15 cellular contexts compared by ENCODE assay signal in genomic region chr11:1878134-1879031, GRCh38. TPM values are rescaled to one million over a fixed set of nuclear protein-coding genes. Genes with fewer than 3 reads are reported as not detected.
DNase-seq lines count a peak whose midpoint lies in the region; ATAC-seq, FAIRE-seq and TF ChIP-seq lines count a peak whose summit lies in the region.
"Had no signal": no experiment of that assay in that cellular context is flagged by ENCODE, and none has a peak within 500 bp of the region (broad histone marks: within the 10 kb centered on the region; RNA-seq: fewer than 3 reads in every experiment).

No MANE protein-coding gene starts in this region.

- no peak overlapping the region for H3K4me2 ChIP-seq in HepG2 (ENCODE audit: low read depth, low read length)

- POLR2A ChIA-PET in HepG2 (lab: Yijun Ruan, JAX) = no interaction called here
- POLR2A ChIA-PET in GM10248 (lab: Yijun Ruan, JAX) = no interaction called here
- POLR2A ChIA-PET in activated CD4-positive, alpha-beta memory T cell treated with anti-CD3 and anti-CD28 coated beads for 36 hours (lab: Charles Lee) = no interaction called here

- TF ChIP-seq RAD21 in HepG2 (CRISPR knock-in tag; IDR thresholded peaks at IDR 0.05) = no peak

- H3K27ac ChIP-seq in right lobe of liver (no peak overlapping the region), HepG2 (ENCODE audit: extremely low read length, insufficient read depth, low read length) (no peak overlapping the region), psoas muscle (peak overlapping the region; percentile 68)

- H3K79me2 ChIP-seq in HepG2 (ENCODE audit: insufficient read depth, low read length) = no peaks in the 10 kb centered on the region

- CTCF ChIA-PET in HepG2 (lab: Yijun Ruan, JAX; ENCODE audit: low intra/inter-chr PET ratio, low total read pairs) = no interaction called here
- CTCF ChIA-PET in GM10248 (lab: Yijun Ruan, JAX) = interaction anchor here (1.3 to 1.4 kb wide), 2 partner anchors 226 to 273 kb away, joined by 3 read pairs; no protein-coding TSS in a partner anchor
- CTCF ChIA-PET in activated CD4-positive, alpha-beta memory T cell treated with anti-CD3 and anti-CD28 coated beads for 36 hours (lab: Charles Lee) = interaction anchor here (0.6 to 1.7 kb wide), 4 partner anchors 10 to 273 kb away, joined by 3 to 5 read pairs (median 3); no protein-coding TSS in a partner anchor

- H3K9me3 ChIP-seq in right lobe of liver = no peaks in the 10 kb centered on the region
- no peaks in the 10 kb centered on the region for H3K9me3 ChIP-seq in HepG2 (ENCODE audit: low read length)
- H3K9me3 ChIP-seq in psoas muscle = no peaks in the 10 kb centered on the region

- WGBS in right lobe of liver (ENCODE audit: insufficient coverage, low coverage, low lambda C conversion rate, missing lambda C conversion rate) = 90% methylated on average over 8 of the region's 30 CpGs
- WGBS in HepG2 (ENCODE audit: low lambda C conversion rate) = 74% methylated on average over 19 of the region's 30 CpGs
- WGBS in psoas muscle, 3 donors = 68 to 75% (median 70%) methylated on average over 27 to 30 of the region's 30 CpGs

- no peaks in the 10 kb centered on the region for H3K27me3 Mint-ChIP-seq in activated CD4-positive, alpha-beta memory T cell treated with anti-CD3 and anti-CD28 coated beads for 36 hours

- no peak overlapping the region for H3K4me3 ChIP-seq in right lobe of liver
- no peak overlapping the region for H3K4me3 ChIP-seq in HepG2 (replicated peaks in 1 of 3; ENCODE audit: insufficient read depth in 1 of 3, low read depth in 2 of 3, low read length in 3 of 3)
- H3K4me3 ChIP-seq in psoas muscle = no peak overlapping the region

- FAIRE-seq in HepG2 (lab: Jason Lieb, UNC) = no peak
- FAIRE-seq: GM18507, HTR-8/SVneo had no signal

- no peaks in the 10 kb centered on the region for H3K27me3 ChIP-seq in right lobe of liver
- peaks cover 10 to 51% of the 10 kb centered on the region in 2 experiments; a peak in 4 of 5 replicates for H3K27me3 ChIP-seq in HepG2 (ENCODE audit: control insufficient read depth in 1 of 2, insufficient read depth in 2 of 2, low read length in 2 of 2)
- peaks cover 0 to 12% (median 7%) of the 10 kb centered on the region in 3 donors for H3K27me3 ChIP-seq in psoas muscle (ENCODE audit: insufficient read depth in 3 of 3, low read length in 2 of 3)

- peaks cover 5% of the 10 kb centered on the region for H3K4me1 Mint-ChIP-seq in activated CD4-positive, alpha-beta memory T cell treated with anti-CD3 and anti-CD28 coated beads for 36 hours (ENCODE audit: low read depth)

- no peak overlapping the region for H2AFZ ChIP-seq in HepG2 (ENCODE audit: low read length)

- intact Hi-C loops in right lobe of liver (cut with DNase I) (loop anchor here in 1 of 2 donors (10.0 kb wide), 1 partner anchor 266 kb away; no protein-coding TSS in a partner anchor), HepG2 (cut with micrococcal nuclease; ENCODE audit: unreplicated experiment) (loop anchor here (2.0 kb wide), 1 partner anchor 42 kb away; no protein-coding TSS in a partner anchor), left cardiac atrium (cut with DNase I) (no loop called here), psoas muscle (cut with DNase I) (no loop called here)
- intact Hi-C loops in activated CD4-positive, alpha-beta memory T cell treated with anti-CD3 and anti-CD28 coated beads for 36 hours (cut with micrococcal nuclease) = no loop called here

- ATAC-seq in right lobe of liver = no peak
- ATAC-seq in HepG2 = no peak
- no peak for ATAC-seq in left cardiac atrium
- ATAC-seq in psoas muscle = no peak
- no peak for ATAC-seq in GM18517 (IDR thresholded peaks at IDR 0.05; ENCODE audit: unreplicated experiment)

- TF ChIP-seq EP300 in HepG2 (IDR thresholded peaks at IDR 0.05; ENCODE audit: low read depth in 2 of 2, low read length in 2 of 2) (no peak), HepG2 (CRISPR knock-in tag; IDR thresholded peaks at IDR 0.05; ENCODE audit: borderline replicate concordance) (no peak)

- no peaks in the 10 kb centered on the region for H3K36me3 Mint-ChIP-seq in activated CD4-positive, alpha-beta memory T cell treated with anti-CD3 and anti-CD28 coated beads for 36 hours

- no peak overlapping the region for H3K9ac ChIP-seq in HepG2 (ENCODE audit: insufficient read depth, low read depth, low read length)

- H3K27ac Mint-ChIP-seq in activated CD4-positive, alpha-beta memory T cell treated with anti-CD3 and anti-CD28 coated beads for 36 hours = no peak overlapping the region

- H3K36me3 ChIP-seq in right lobe of liver (no peaks in the 10 kb centered on the region), HepG2 (replicated peaks in 1 of 2; ENCODE audit: control insufficient read depth in 1 of 2, insufficient read depth in 2 of 2, low read length in 2 of 2) (no peaks in the 10 kb centered on the region), psoas muscle (ENCODE audit: insufficient read depth in 1 of 2, low read depth in 1 of 2) (no peaks in the 10 kb centered on the region)

- no peaks in the 10 kb centered on the region for H4K20me1 ChIP-seq in HepG2 (ENCODE audit: insufficient read depth, low read length)

- no peak for TF ChIP-seq POLR2A in right lobe of liver (IDR thresholded peaks at IDR 0.05)
- no peak for TF ChIP-seq POLR2A in HepG2 (IDR thresholded peaks at IDR 0.05; ENCODE audit: insufficient read depth in 1 of 2, low read depth in 2 of 2, low read length in 2 of 2)

- TF ChIP-seq CTCF in right lobe of liver (IDR thresholded peaks at IDR 0.05) (no peak), HepG2 (CRISPR knock-in tag; IDR thresholded peaks at IDR 0.05) (no peak), psoas muscle (IDR thresholded peaks at IDR 0.05) (no peak), GM10248 (IDR thresholded peaks at IDR 0.05; ENCODE audit: control extremely low read depth, extremely low read depth, low read depth, missing control alignments) (no peak), GM13976 (IDR thresholded peaks at IDR 0.05; ENCODE audit: borderline replicate concordance, control extremely low read depth, extremely low read depth, insufficient read depth, missing control alignments) (no peak)

- H3K4me1 ChIP-seq in right lobe of liver = no peaks in the 10 kb centered on the region
- peaks cover 32% of the 10 kb centered on the region for H3K4me1 ChIP-seq in HepG2 (ENCODE audit: insufficient read depth, low read length)
- H3K4me1 ChIP-seq in psoas muscle = peaks cover 32% of the 10 kb centered on the region

- no peaks in the 10 kb centered on the region for H3K9me3 Mint-ChIP-seq in activated CD4-positive, alpha-beta memory T cell treated with anti-CD3 and anti-CD28 coated beads for 36 hours

- in situ Hi-C loops in HepG2 (cut with HindIII; ENCODE audit: extremely low pct_ligation_motif_present, low pct_unique_long_range_greater_than_20kb) = no loop called here
- in situ Hi-C loops in GM13976 (cut with MboI; ENCODE audit: low sequenced_read_pairs, unreplicated experiment) = no loop called here

- no TSS peak for BruUV-seq in HepG2 (replicated peaks; lab: Mats Ljungman, UMichigan)

- no peak overlapping the region for H3K4me3 Mint-ChIP-seq in activated CD4-positive, alpha-beta memory T cell treated with anti-CD3 and anti-CD28 coated beads for 36 hours

- DNase-seq in right lobe of liver (peak; percentile 13 to 52 (median 37)), HepG2 (ENCODE audit: low spot score) (no peak), left cardiac atrium (peak; percentile 34), psoas muscle (peak; percentile 54 to 66), GM10248 (ENCODE audit: extremely low spot score) (no peak), GM13976 (ENCODE audit: low spot score) (no peak)
- DNase-seq in activated CD4-positive, alpha-beta memory T cell treated with anti-CD3 and anti-CD28 coated beads for 36 hours = no peak
- DNase-seq: MV-4-11, NCI-H510A treated with DMSO at 0.1 percent for 48 hours had no signal

RNA-seq across cellular contexts. Expression of gene PRR33, which starts 13.3 kb away (rescaled TPM):
- total RNA-seq in right lobe of liver (not detected), HepG2 (2016; rRNA removed; fragmentation: Illumina TruSeq; extraction: Trizol) (not detected in 2 replicates), left cardiac atrium (under 1 TPM; 0.10 to 0.50 TPM), psoas muscle (1 to 10 TPM; 1.6 to 8.9 (median 2.4) TPM)
- not detected in 2 replicates for total RNA-seq in HepG2 (2016; cell fraction: cytosol; rRNA removed; fragmentation: Illumina TruSeq; extraction: Trizol; ENCODE audit: low read depth)
- not detected in 2 replicates for total RNA-seq in HepG2 (2016; cell fraction: insoluble cytoplasmic fraction; rRNA removed; fragmentation: Illumina TruSeq; extraction: Trizol)
- total RNA-seq in HepG2 (2016; cell fraction: membrane; rRNA removed; fragmentation: Illumina TruSeq; extraction: Trizol) = not detected in 2 replicates
- total RNA-seq in HepG2 (2016; cell fraction: nucleus; rRNA removed; fragmentation: Illumina TruSeq; extraction: Trizol) = not detected in 2 replicates
- polyA plus RNA-seq in HepG2 (2011; rRNA removed) (not detected in 2 replicates), psoas muscle (under 1 TPM; 0.16 to 1.00 (median 0.61) TPM)
- not detected in 2 replicates for polyA plus RNA-seq in HepG2 (2011; cell fraction: cytosol; rRNA removed)
- polyA plus RNA-seq in HepG2 (2011; cell fraction: nucleus; rRNA removed) = not detected in 2 replicates
- polyA plus RNA-seq in HepG2 (2012) = 0.05 TPM in 1 of 2 replicates, not detected in the other
- not detected in 2 replicates for polyA plus RNA-seq in HepG2 (2016; cell fraction: cytosol; fragmentation: Illumina TruSeq; extraction: Trizol; ENCODE audit: low read depth)
- not detected in 2 replicates for polyA plus RNA-seq in HepG2 (2016; cell fraction: insoluble cytoplasmic fraction; fragmentation: Illumina TruSeq; extraction: Trizol; ENCODE audit: low read depth)
- not detected in 2 replicates for polyA plus RNA-seq in HepG2 (2016; cell fraction: membrane; fragmentation: Illumina TruSeq; extraction: Trizol; ENCODE audit: low read depth)
- not detected in 2 replicates for polyA plus RNA-seq in HepG2 (2016; cell fraction: nucleus; fragmentation: Illumina TruSeq; extraction: Trizol; ENCODE audit: insufficient read depth, low read depth)
- polyA minus RNA-seq in HepG2 (2011; rRNA and poly(A)+ RNA removed; ENCODE audit: low replicate concordance) = not detected in 2 replicates
- polyA minus RNA-seq in HepG2 (2011; cell fraction: cytosol; rRNA and poly(A)+ RNA removed) = not detected in 2 replicates
- polyA minus RNA-seq in HepG2 (2011; cell fraction: nucleus; rRNA and poly(A)+ RNA removed) = not detected in 2 replicates
- under 1 TPM in 1 of 2 experiments, not detected in 1; 0.07 TPM for total RNA-seq in activated CD4-positive, alpha-beta memory T cell treated with anti-CD3 and anti-CD28 coated beads for 36 hours
- total RNA-seq: Daoy, lung microvascular endothelial cell, renal cortical epithelial cell had no signal

RNA-seq across cellular contexts. Expression of gene LSP1, which starts 25.5 kb away (rescaled TPM):
- 10 to 100 TPM in 3 of 6 experiments, 1 to 10 TPM in 3; 2.3 to 20.6 (median 8.8) TPM for total RNA-seq in right lobe of liver
- 0.29 and 1.00 TPM in 2 replicates for total RNA-seq in HepG2 (2016; rRNA removed; fragmentation: Illumina TruSeq; extraction: Trizol)
- total RNA-seq in HepG2 (2016; cell fraction: cytosol; rRNA removed; fragmentation: Illumina TruSeq; extraction: Trizol; ENCODE audit: low read depth) = 0.35 and 2.3 TPM in 2 replicates
- 0.65 and 1.00 TPM in 2 replicates for total RNA-seq in HepG2 (2016; cell fraction: insoluble cytoplasmic fraction; rRNA removed; fragmentation: Illumina TruSeq; extraction: Trizol)
- total RNA-seq in HepG2 (2016; cell fraction: membrane; rRNA removed; fragmentation: Illumina TruSeq; extraction: Trizol) = 1.00 and 1.5 TPM in 2 replicates
- total RNA-seq in HepG2 (2016; cell fraction: nucleus; rRNA removed; fragmentation: Illumina TruSeq; extraction: Trizol) = not detected in 2 replicates
- polyA plus RNA-seq in HepG2 (2011; rRNA removed) = 0.59 and 1.5 TPM in 2 replicates
- 0.87 and 0.93 TPM in 2 replicates for polyA plus RNA-seq in HepG2 (2011; cell fraction: cytosol; rRNA removed)
- polyA plus RNA-seq in HepG2 (2011; cell fraction: nucleus; rRNA removed) = 1.4 and 10.9 TPM in 2 replicates
- 0.93 and 1.1 TPM in 2 replicates for polyA plus RNA-seq in HepG2 (2012)
- polyA plus RNA-seq in HepG2 (2016; cell fraction: cytosol; fragmentation: Illumina TruSeq; extraction: Trizol; ENCODE audit: low read depth) = 0.59 and 1.5 TPM in 2 replicates
- polyA plus RNA-seq in HepG2 (2016; cell fraction: insoluble cytoplasmic fraction; fragmentation: Illumina TruSeq; extraction: Trizol; ENCODE audit: low read depth) = 0.38 and 0.45 TPM in 2 replicates
- polyA plus RNA-seq in HepG2 (2016; cell fraction: membrane; fragmentation: Illumina TruSeq; extraction: Trizol; ENCODE audit: low read depth) = 0.73 and 1.2 TPM in 2 replicates
- polyA plus RNA-seq in HepG2 (2016; cell fraction: nucleus; fragmentation: Illumina TruSeq; extraction: Trizol; ENCODE audit: insufficient read depth, low read depth) = 0.79 and 0.90 TPM in 2 replicates
- 0.28 and 0.60 TPM in 2 replicates for polyA minus RNA-seq in HepG2 (2011; rRNA and poly(A)+ RNA removed; ENCODE audit: low replicate concordance)
- 0.59 and 0.70 TPM in 2 replicates for polyA minus RNA-seq in HepG2 (2011; cell fraction: cytosol; rRNA and poly(A)+ RNA removed)
- not detected in 2 replicates for polyA minus RNA-seq in HepG2 (2011; cell fraction: nucleus; rRNA and poly(A)+ RNA removed)
- total RNA-seq in left cardiac atrium = 10 to 100 TPM; 24.9 to 31.2 TPM
- total RNA-seq in psoas muscle = 10 to 100 TPM; 14.4 to 27.1 (median 19.1) TPM
- 10 to 100 TPM in 1 of 3 donors, 1 to 10 TPM in 2; 7.5 to 11.5 (median 9.4) TPM for polyA plus RNA-seq in psoas muscle
- total RNA-seq in activated CD4-positive, alpha-beta memory T cell treated with anti-CD3 and anti-CD28 coated beads for 36 hours = 100 to 1,000 TPM; 179 to 181 TPM
- total RNA-seq: lung microvascular endothelial cell, renal cortical epithelial cell had no signal

RNA-seq across cellular contexts. Expression of gene TNNI2, which starts 39.6 kb away (rescaled TPM):
- total RNA-seq in right lobe of liver (1 to 10 TPM in 2 of 6 experiments, under 1 TPM in 1, not detected in 3; 0.31 to 1.9 (median 1.1) TPM), HepG2 (2016; rRNA removed; fragmentation: Illumina TruSeq; extraction: Trizol) (7.2 and 8.5 TPM in 2 replicates), left cardiac atrium (under 1 TPM; 0.35 to 0.52 TPM), psoas muscle (1,000 to 10,000 TPM in 3 of 4 donors, 100 to 1,000 TPM in 1; 985 to 3,047 (median 2,750) TPM)
- 4.6 and 5.0 TPM in 2 replicates for total RNA-seq in HepG2 (2016; cell fraction: cytosol; rRNA removed; fragmentation: Illumina TruSeq; extraction: Trizol; ENCODE audit: low read depth)
- total RNA-seq in HepG2 (2016; cell fraction: insoluble cytoplasmic fraction; rRNA removed; fragmentation: Illumina TruSeq; extraction: Trizol) = 6.9 and 7.7 TPM in 2 replicates
- 5.9 and 6.3 TPM in 2 replicates for total RNA-seq in HepG2 (2016; cell fraction: membrane; rRNA removed; fragmentation: Illumina TruSeq; extraction: Trizol)
- total RNA-seq in HepG2 (2016; cell fraction: nucleus; rRNA removed; fragmentation: Illumina TruSeq; extraction: Trizol) = 2.2 and 3.4 TPM in 2 replicates
- polyA plus RNA-seq in HepG2 (2011; rRNA removed) (12.0 and 21.2 TPM in 2 replicates), psoas muscle (1,000 to 10,000 TPM; 1,614 to 6,537 (median 3,259) TPM)
- 19.5 and 30.5 TPM in 2 replicates for polyA plus RNA-seq in HepG2 (2011; cell fraction: cytosol; rRNA removed)
- 47.5 and 50.6 TPM in 2 replicates for polyA plus RNA-seq in HepG2 (2011; cell fraction: nucleus; rRNA removed)
- polyA plus RNA-seq in HepG2 (2012) = 52.9 and 67.0 TPM in 2 replicates
- polyA plus RNA-seq in HepG2 (2016; cell fraction: cytosol; fragmentation: Illumina TruSeq; extraction: Trizol; ENCODE audit: low read depth) = 7.5 and 8.0 TPM in 2 replicates
- polyA plus RNA-seq in HepG2 (2016; cell fraction: insoluble cytoplasmic fraction; fragmentation: Illumina TruSeq; extraction: Trizol; ENCODE audit: low read depth) = 6.6 and 8.3 TPM in 2 replicates
- polyA plus RNA-seq in HepG2 (2016; cell fraction: membrane; fragmentation: Illumina TruSeq; extraction: Trizol; ENCODE audit: low read depth) = 4.0 and 6.2 TPM in 2 replicates
- 5.3 and 9.8 TPM in 2 replicates for polyA plus RNA-seq in HepG2 (2016; cell fraction: nucleus; fragmentation: Illumina TruSeq; extraction: Trizol; ENCODE audit: insufficient read depth, low read depth)
- polyA minus RNA-seq in HepG2 (2011; rRNA and poly(A)+ RNA removed; ENCODE audit: low replicate concordance) = 2.8 TPM in 1 of 2 replicates, not detected in the other
- polyA minus RNA-seq in HepG2 (2011; cell fraction: cytosol; rRNA and poly(A)+ RNA removed) = 3.9 and 4.6 TPM in 2 replicates
- polyA minus RNA-seq in HepG2 (2011; cell fraction: nucleus; rRNA and poly(A)+ RNA removed) = 2.6 and 3.2 TPM in 2 replicates
- total RNA-seq in activated CD4-positive, alpha-beta memory T cell treated with anti-CD3 and anti-CD28 coated beads for 36 hours = not detected
- total RNA-seq: Daoy, lung microvascular endothelial cell, renal cortical epithelial cell had no signal

RNA-seq across cellular contexts. Expression of gene TNNT3, which starts 41.1 kb away (rescaled TPM):
- total RNA-seq in right lobe of liver (1 to 10 TPM in 1 of 6 experiments, under 1 TPM in 1, not detected in 4; 0.44 to 2.2 TPM), HepG2 (2016; rRNA removed; fragmentation: Illumina TruSeq; extraction: Trizol) (not detected in 2 replicates), left cardiac atrium (10 to 100 TPM; 11.7 to 28.5 TPM), psoas muscle (1,000 to 10,000 TPM; 1,884 to 7,638 (median 4,017) TPM)
- not detected in 2 replicates for total RNA-seq in HepG2 (2016; cell fraction: cytosol; rRNA removed; fragmentation: Illumina TruSeq; extraction: Trizol; ENCODE audit: low read depth)
- not detected in 2 replicates for total RNA-seq in HepG2 (2016; cell fraction: insoluble cytoplasmic fraction; rRNA removed; fragmentation: Illumina TruSeq; extraction: Trizol)
- total RNA-seq in HepG2 (2016; cell fraction: membrane; rRNA removed; fragmentation: Illumina TruSeq; extraction: Trizol) = not detected in 2 replicates
- total RNA-seq in HepG2 (2016; cell fraction: nucleus; rRNA removed; fragmentation: Illumina TruSeq; extraction: Trizol) = not detected in 2 replicates
- polyA plus RNA-seq in HepG2 (2011; rRNA removed) (not detected in 2 replicates), psoas muscle (1,000 to 10,000 TPM; 1,367 to 5,833 (median 3,289) TPM)
- polyA plus RNA-seq in HepG2 (2011; cell fraction: cytosol; rRNA removed) = not detected in 2 replicates
- polyA plus RNA-seq in HepG2 (2011; cell fraction: nucleus; rRNA removed) = not detected in 2 replicates
- not detected in 2 replicates for polyA plus RNA-seq in HepG2 (2012)
- not detected in 2 replicates for polyA plus RNA-seq in HepG2 (2016; cell fraction: cytosol; fragmentation: Illumina TruSeq; extraction: Trizol; ENCODE audit: low read depth)
- polyA plus RNA-seq in HepG2 (2016; cell fraction: insoluble cytoplasmic fraction; fragmentation: Illumina TruSeq; extraction: Trizol; ENCODE audit: low read depth) = not detected in 2 replicates
- not detected in 2 replicates for polyA plus RNA-seq in HepG2 (2016; cell fraction: membrane; fragmentation: Illumina TruSeq; extraction: Trizol; ENCODE audit: low read depth)
- polyA plus RNA-seq in HepG2 (2016; cell fraction: nucleus; fragmentation: Illumina TruSeq; extraction: Trizol; ENCODE audit: insufficient read depth, low read depth) = not detected in 2 replicates
- polyA minus RNA-seq in HepG2 (2011; rRNA and poly(A)+ RNA removed; ENCODE audit: low replicate concordance) = not detected in 2 replicates
- not detected in 2 replicates for polyA minus RNA-seq in HepG2 (2011; cell fraction: cytosol; rRNA and poly(A)+ RNA removed)
- not detected in 2 replicates for polyA minus RNA-seq in HepG2 (2011; cell fraction: nucleus; rRNA and poly(A)+ RNA removed)
- total RNA-seq in activated CD4-positive, alpha-beta memory T cell treated with anti-CD3 and anti-CD28 coated beads for 36 hours = 1 to 10 TPM; 6.0 to 6.8 TPM
- total RNA-seq: Daoy, lung microvascular endothelial cell, renal cortical epithelial cell had no signal

RNA-seq across cellular contexts. Expression of gene SYT8, which starts 43.6 kb away (rescaled TPM):
- total RNA-seq in right lobe of liver (under 1 TPM in 1 of 6 experiments, not detected in 5; 0.68 TPM), HepG2 (2016; rRNA removed; fragmentation: Illumina TruSeq; extraction: Trizol) (0.60 TPM in 1 of 2 replicates, not detected in the other), left cardiac atrium (not detected), psoas muscle (under 1 TPM in 1 of 4 donors, not detected in 3; 0.28 TPM)
- not detected in 2 replicates for total RNA-seq in HepG2 (2016; cell fraction: cytosol; rRNA removed; fragmentation: Illumina TruSeq; extraction: Trizol; ENCODE audit: low read depth)
- total RNA-seq in HepG2 (2016; cell fraction: insoluble cytoplasmic fraction; rRNA removed; fragmentation: Illumina TruSeq; extraction: Trizol) = 0.19 TPM in 1 of 2 replicates, not detected in the other
- 0.12 and 0.24 TPM in 2 replicates for total RNA-seq in HepG2 (2016; cell fraction: membrane; rRNA removed; fragmentation: Illumina TruSeq; extraction: Trizol)
- 0.38 and 1.4 TPM in 2 replicates for total RNA-seq in HepG2 (2016; cell fraction: nucleus; rRNA removed; fragmentation: Illumina TruSeq; extraction: Trizol)
- polyA plus RNA-seq in HepG2 (2011; rRNA removed) (2.1 and 2.3 TPM in 2 replicates), psoas muscle (under 1 TPM in 2 of 3 donors, not detected in 1; 0.04 to 0.06 TPM)
- polyA plus RNA-seq in HepG2 (2011; cell fraction: cytosol; rRNA removed) = 0.23 and 0.67 TPM in 2 replicates
- 64.9 and 87.5 TPM in 2 replicates for polyA plus RNA-seq in HepG2 (2011; cell fraction: nucleus; rRNA removed)
- 0.56 and 1.3 TPM in 2 replicates for polyA plus RNA-seq in HepG2 (2012)
- not detected in 2 replicates for polyA plus RNA-seq in HepG2 (2016; cell fraction: cytosol; fragmentation: Illumina TruSeq; extraction: Trizol; ENCODE audit: low read depth)
- polyA plus RNA-seq in HepG2 (2016; cell fraction: insoluble cytoplasmic fraction; fragmentation: Illumina TruSeq; extraction: Trizol; ENCODE audit: low read depth) = not detected in 2 replicates
- not detected in 2 replicates for polyA plus RNA-seq in HepG2 (2016; cell fraction: membrane; fragmentation: Illumina TruSeq; extraction: Trizol; ENCODE audit: low read depth)
- 1.7 and 2.2 TPM in 2 replicates for polyA plus RNA-seq in HepG2 (2016; cell fraction: nucleus; fragmentation: Illumina TruSeq; extraction: Trizol; ENCODE audit: insufficient read depth, low read depth)
- 0.28 TPM in 1 of 2 replicates, not detected in the other for polyA minus RNA-seq in HepG2 (2011; rRNA and poly(A)+ RNA removed; ENCODE audit: low replicate concordance)
- polyA minus RNA-seq in HepG2 (2011; cell fraction: cytosol; rRNA and poly(A)+ RNA removed) = 0.62 TPM in 1 of 2 replicates, not detected in the other
- polyA minus RNA-seq in HepG2 (2011; cell fraction: nucleus; rRNA and poly(A)+ RNA removed) = 2.9 and 3.7 TPM in 2 replicates
- not detected for total RNA-seq in activated CD4-positive, alpha-beta memory T cell treated with anti-CD3 and anti-CD28 coated beads for 36 hours
- total RNA-seq: Daoy, lung microvascular endothelial cell had no signal

Comparison
In these comparisons a context has a peak if more than half of its experiments do, and no peak if none do; other contexts are left out.
1. DNase-seq: peak in right lobe of liver (3 of 3), left cardiac atrium (single experiment) and psoas muscle (2 of 2); none in HepG2 (single experiment), GM10248 (single experiment), activated CD4-positive, alpha-beta memory T cell treated with anti-CD3 and anti-CD28 coated beads for 36 hours (single experiment) and GM13976 (single experiment).
2. RNA of gene LSP1, which starts 25.5 kb away (total RNA-seq): 179 to 181 TPM in activated CD4-positive, alpha-beta memory T cell treated with anti-CD3 and anti-CD28 coated beads for 36 hours; 24.9 to 31.2 TPM in left cardiac atrium, 14.4 to 27.1 TPM in psoas muscle, 2.3 to 20.6 TPM in right lobe of liver and 0.29 to 2.3 TPM in HepG2; every median in the first group is over 4 times any median in the second.
3. RNA of gene TNNI2, which starts 39.6 kb away (total RNA-seq): 985 to 3,047 TPM in psoas muscle; 2.2 to 8.5 TPM in HepG2, 0.35 to 0.52 TPM in left cardiac atrium, 0.31 to 1.9 TPM in right lobe of liver and not detected in activated CD4-positive, alpha-beta memory T cell treated with anti-CD3 and anti-CD28 coated beads for 36 hours; every median in the first group is over 100 times any median in the second.